ENCODE assay signal across 8 cellular contexts in the genomic region with DNA sequence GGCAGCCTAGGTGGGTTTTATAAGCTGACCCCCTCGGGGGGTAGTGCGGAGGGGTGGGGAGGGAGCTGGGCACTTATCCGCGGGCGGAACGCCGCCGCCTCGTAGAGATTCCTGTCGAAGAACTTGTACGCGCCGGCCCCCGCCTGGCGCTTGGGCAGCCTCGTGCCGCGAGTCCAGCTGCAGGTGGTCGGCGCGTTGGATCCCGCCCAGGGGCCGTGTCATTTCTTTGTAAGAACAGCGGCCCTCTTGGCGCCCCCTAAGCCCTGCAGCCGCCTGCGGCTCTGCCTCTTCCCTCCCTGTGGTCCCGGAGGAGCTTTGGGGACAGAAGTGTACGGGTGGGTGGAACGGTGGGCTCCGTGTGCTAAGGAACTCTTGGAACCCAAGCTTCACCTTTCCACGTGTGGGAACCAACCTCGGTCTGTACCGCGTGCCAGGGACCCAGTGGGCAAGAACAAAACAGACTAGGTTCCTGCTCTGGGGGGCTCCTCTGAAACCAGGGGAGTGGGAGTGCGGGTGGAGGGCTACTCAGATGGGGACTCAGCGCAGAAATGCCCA. TPM values are rescaled to one million over a fixed set of nuclear protein-coding genes. Genes with fewer than 3 reads are reported as not detected.
DNase-seq lines count a peak whose midpoint lies in the region; ATAC-seq and TF ChIP-seq lines count a peak whose summit lies in the region.

No MANE protein-coding gene starts in this region.

- H3K4me3 Mint-ChIP-seq in activated T-helper 1 cell treated with anti-CD3 and anti-CD28 coated beads, Interleukin-12 subunit alpha, Interleukin-12 subunit beta, Interleukin-2, Interleukin-4 antibody, amounts not matched to agents 30 ng/mL and 10 ng/mL and 1 ng/mL, durations not matched to agents 14 hours and 24 hours and 36 hours: peak overlapping the region; percentile 56

- H3K36me3 ChIP-seq in HEK293 (ENCODE audit: control insufficient read depth in 2 of 2, insufficient read depth in 1 of 2, low read length in 2 of 2): no peaks in the 10 kb centered on the region
- H3K36me3 ChIP-seq in hepatocyte (replicated peaks; ENCODE audit: insufficient read depth, low read depth): no peaks in the 10 kb centered on the region

- H3K9me3 Mint-ChIP-seq in activated T-helper 1 cell treated with anti-CD3 and anti-CD28 coated beads, Interleukin-12 subunit alpha, Interleukin-12 subunit beta, Interleukin-2, Interleukin-4 antibody, amounts not matched to agents 30 ng/mL and 10 ng/mL and 1 ng/mL, durations not matched to agents 14 hours and 24 hours and 36 hours: no peaks in the 10 kb centered on the region

- no peaks in the 10 kb centered on the region for H3K9me3 ChIP-seq in HEK293 (ENCODE audit: control insufficient read depth, insufficient read depth, low read depth, low read length)
- H3K9me3 ChIP-seq in hepatocyte (ENCODE audit: low read depth): no peaks in the 10 kb centered on the region

- 9% methylated on average over 29 of the region's 37 CpGs for WGBS in hepatocyte (ENCODE audit: low lambda C conversion rate, missing lambda C conversion rate)

- ATAC-seq in HG02763 (IDR thresholded peaks at IDR 0.05; ENCODE audit: unreplicated experiment): no peak

- DNase-seq in activated T-helper 1 cell treated with anti-CD3 and anti-CD28 coated beads, Interleukin-12 subunit alpha, Interleukin-12 subunit beta, Interleukin-2, Interleukin-4 antibody, amounts not matched to agents 30 ng/mL and 10 ng/mL and 1 ng/mL, durations not matched to agents 14 hours and 24 hours and 36 hours (ENCODE audit: low spot score): no peak
- peak; percentile 63 for DNase-seq in hepatocyte (ENCODE audit: low spot score)
- no peak for DNase-seq in skeletal muscle cell (ENCODE audit: low read depth)
- no peak for DNase-seq in effector CD8-positive, alpha-beta T cell (lab: John Stamatoyannopoulos, UW)
- DNase-seq in GM10266 (ENCODE audit: extremely low spot score): no peak
- DNase-seq in iPS-NIHi11 (ENCODE audit: low spot score): no peak

- H3K9me2 ChIP-seq in hepatocyte (replicated peaks; ENCODE audit: insufficient read depth): no peaks in the 10 kb centered on the region

- H3K4me3 ChIP-seq in HEK293 (ENCODE audit: low read depth, low read length) (peak overlapping the region; percentile 60), hepatocyte (peak overlapping the region; percentile 88), skeletal muscle cell (ENCODE audit: low read depth, low read length) (peak overlapping the region; percentile 62)

- no peak overlapping the region for H2AFZ ChIP-seq in hepatocyte

- H3K4me1 ChIP-seq in HEK293 (ENCODE audit: control insufficient read depth, insufficient read depth, low read length): peaks cover 4% of the 10 kb centered on the region; the same call in 1 of the 2 replicates
- H3K4me1 ChIP-seq in hepatocyte (ENCODE audit: insufficient read depth): peaks cover 18% of the 10 kb centered on the region

- intact Hi-C loops in activated T-helper 1 cell treated with anti-CD3 and anti-CD28 coated beads, Interleukin-12 subunit alpha, Interleukin-12 subunit beta, Interleukin-2, Interleukin-4 antibody, amounts not matched to agents 30 ng/mL and 10 ng/mL and 1 ng/mL, durations not matched to agents 14 hours and 24 hours and 36 hours (cut with micrococcal nuclease): loop anchor here (5.0 to 10.0 kb wide), 2 partner anchors 299 to 412 kb away; a partner anchor contains a TSS

- peak overlapping the region; percentile 94 for H3K4me2 ChIP-seq in hepatocyte

- no peaks in the 10 kb centered on the region for H3K27me3 ChIP-seq in hepatocyte

- CTCF ChIA-PET in HEK293 (lab: Yijun Ruan, JAX): interaction anchor here (0.7 to 2.0 kb wide), 5 partner anchors 17 to 286 kb away, joined by 3 to 9 read pairs (median 5); no protein-coding TSS in a partner anchor

- TF ChIP-seq CTCF in HEK293 (tag by site-specific recombination; IDR thresholded peaks at IDR 0.05) (no peak), hepatocyte (IDR thresholded peaks at IDR 0.05; ENCODE audit: poor library complexity) (no peak), GM10266 (IDR thresholded peaks at IDR 0.05; ENCODE audit: control insufficient read depth, insufficient read depth, low read depth, missing control alignments) (no peak)

- H3K4me1 Mint-ChIP-seq in activated T-helper 1 cell treated with anti-CD3 and anti-CD28 coated beads, Interleukin-12 subunit alpha, Interleukin-12 subunit beta, Interleukin-2, Interleukin-4 antibody, amounts not matched to agents 30 ng/mL and 10 ng/mL and 1 ng/mL, durations not matched to agents 14 hours and 24 hours and 36 hours (ENCODE audit: low read depth): no peaks in the 10 kb centered on the region

- POLR2A ChIA-PET in HEK293 (lab: Yijun Ruan, JAX): interaction anchor here (0.9 to 1.8 kb wide), 2 partner anchors 203 to 205 kb away, joined by 4 to 7 read pairs; no protein-coding TSS in a partner anchor

- H3K27ac Mint-ChIP-seq in activated T-helper 1 cell treated with anti-CD3 and anti-CD28 coated beads, Interleukin-12 subunit alpha, Interleukin-12 subunit beta, Interleukin-2, Interleukin-4 antibody, amounts not matched to agents 30 ng/mL and 10 ng/mL and 1 ng/mL, durations not matched to agents 14 hours and 24 hours and 36 hours: no peak overlapping the region

- H3K27ac ChIP-seq in HEK293 (ENCODE audit: extremely low read depth, low read depth, low read length): no peak overlapping the region
- peak overlapping the region; percentile 95 for H3K27ac ChIP-seq in hepatocyte

- H3K36me3 Mint-ChIP-seq in activated T-helper 1 cell treated with anti-CD3 and anti-CD28 coated beads, Interleukin-12 subunit alpha, Interleukin-12 subunit beta, Interleukin-2, Interleukin-4 antibody, amounts not matched to agents 30 ng/mL and 10 ng/mL and 1 ng/mL, durations not matched to agents 14 hours and 24 hours and 36 hours (ENCODE audit: low read depth): no peaks in the 10 kb centered on the region

- H3K79me2 ChIP-seq in hepatocyte: peaks cover 50% of the 10 kb centered on the region

- peaks cover 13% of the 10 kb centered on the region for H3K27me3 Mint-ChIP-seq in activated T-helper 1 cell treated with anti-CD3 and anti-CD28 coated beads, Interleukin-12 subunit alpha, Interleukin-12 subunit beta, Interleukin-2, Interleukin-4 antibody, amounts not matched to agents 30 ng/mL and 10 ng/mL and 1 ng/mL, durations not matched to agents 14 hours and 24 hours and 36 hours (ENCODE audit: insufficient read depth)

- H4K20me1 ChIP-seq in hepatocyte (ENCODE audit: insufficient read depth, poor library complexity, severe bottlenecking): peaks cover 38% of the 10 kb centered on the region

TF ChIP-seq in HEK293, 187 proteins besides CTCF, POLR2A, EP300 and RAD21:
- TF ChIP-seq, protein P1, sequence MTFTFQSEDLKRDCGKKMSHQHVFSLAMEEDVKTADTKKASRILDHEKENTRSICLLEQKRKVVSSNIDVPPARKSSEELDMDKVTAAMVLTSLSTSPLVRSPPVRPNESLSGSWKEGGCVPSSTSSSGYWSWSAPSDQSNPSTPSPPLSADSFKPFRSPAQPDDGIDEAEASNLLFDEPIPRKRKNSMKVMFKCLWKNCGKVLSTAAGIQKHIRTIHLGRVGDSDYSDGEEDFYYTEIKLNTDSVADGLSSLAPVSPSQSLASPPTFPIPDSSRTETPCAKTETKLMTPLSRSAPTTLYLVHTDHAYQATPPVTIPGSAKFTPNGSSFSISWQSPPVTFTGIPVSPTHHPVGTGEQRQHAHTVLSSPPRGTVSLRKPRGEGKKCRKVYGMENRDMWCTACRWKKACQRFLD (tag by site-specific recombination; IDR thresholded peaks at IDR 0.05): no peak
- TF ChIP-seq ZNF274 (IDR thresholded peaks at IDR 0.05; ENCODE audit: low read length) (no peak), ZNF274 (tag by site-specific recombination; IDR thresholded peaks at IDR 0.05; ENCODE audit: borderline replicate concordance) (no peak), ZNF174 (tag by site-specific recombination; IDR thresholded peaks at IDR 0.05) (no peak), GLIS1 (tag by site-specific recombination; IDR thresholded peaks at IDR 0.05) (no peak), ZNF837 (tag by site-specific recombination; IDR thresholded peaks at IDR 0.05) (no peak), ZBTB48 (tag by site-specific recombination; IDR thresholded peaks at IDR 0.05) (0 out of 2 replicates have a peak, but pooled peaks have one; percentile 32), ZNF350 (tag by site-specific recombination; IDR thresholded peaks at IDR 0.05) (no peak)

RNA-seq across cellular contexts. Expression of a gene that starts 1.2 kb away (rescaled TPM):
- total RNA-seq in activated T-helper 1 cell treated with anti-CD3 and anti-CD28 coated beads, Interleukin-12 subunit alpha, Interleukin-12 subunit beta, Interleukin-2, Interleukin-4 antibody, amounts not matched to agents 30 ng/mL and 10 ng/mL and 1 ng/mL, durations not matched to agents 14 hours and 24 hours and 36 hours: 6.2 and 6.5 TPM in 2 replicates
- total RNA-seq in hepatocyte: 57.8 and 71.4 TPM in 2 replicates
- 141 and 142 TPM in 2 replicates for polyA plus RNA-seq in hepatocyte
